In the genomic region with DNA sequence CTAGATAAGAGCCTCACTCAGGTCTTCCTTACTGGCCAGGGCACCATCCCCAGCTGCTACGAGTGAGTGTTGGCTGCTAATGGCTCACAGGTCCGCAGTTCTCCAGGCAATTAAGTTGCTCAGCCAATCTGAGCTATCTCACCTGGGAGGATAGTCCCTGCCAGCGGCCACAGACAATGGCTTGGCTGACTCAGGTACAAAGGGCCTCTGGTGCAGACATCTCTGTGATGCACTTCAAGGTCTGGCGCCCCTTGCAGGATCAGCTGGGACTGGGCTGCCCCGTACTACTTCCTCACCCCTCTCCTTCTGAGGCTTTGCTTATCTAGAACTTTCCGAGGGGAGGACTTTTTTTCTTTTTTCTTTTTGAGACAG, we compare ENCODE assay signal across 1 cellular context.
TF ChIP-seq lines count a peak whose summit lies in the region.

No MANE protein-coding gene starts in this region.

TF ChIP-seq in WTC11, 78 proteins besides CTCF, POLR2A, EP300 and RAD21 (continued from another document):
- TF ChIP-seq MXD4 (CRISPR knock-in tag; IDR thresholded peaks at IDR 0.05; ENCODE audit: borderline replicate concordance): no peak
- no peak for TF ChIP-seq ZNF671 (CRISPR knock-in tag; IDR thresholded peaks at IDR 0.05)
- no peak for TF ChIP-seq TEAD1 (CRISPR knock-in tag; IDR thresholded peaks at IDR 0.05)
